ENCODE assay signal across 19 cellular contexts in the genomic region with DNA sequence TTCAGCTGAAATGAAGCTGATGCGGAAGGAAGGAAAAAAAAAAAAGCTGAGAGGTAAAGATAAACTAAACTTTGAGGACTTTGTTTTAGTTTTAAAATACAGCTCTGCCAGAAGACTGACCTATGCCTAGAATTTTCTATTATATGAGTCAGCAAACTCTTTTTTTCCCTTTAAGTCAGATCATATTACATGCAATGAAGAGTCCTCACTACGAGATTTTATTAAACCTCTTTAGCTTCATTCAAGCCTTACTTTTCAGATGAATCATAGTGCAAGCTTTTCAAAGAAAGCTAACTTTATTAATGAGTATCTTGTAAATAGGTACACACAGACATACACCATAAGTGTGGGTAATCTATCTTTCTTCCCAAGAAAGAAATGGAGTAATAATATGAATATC. TPM values are rescaled to one million over a fixed set of nuclear protein-coding genes. Genes with fewer than 3 reads are reported as not detected.
"Had no signal": no experiment of that assay in that cellular context is flagged by ENCODE, and none has a peak within 500 bp of the region (broad histone marks: within the 10 kb centered on the region; RNA-seq: fewer than 3 reads in every experiment).

No MANE protein-coding gene starts in this region.

- H3K36me3 Mint-ChIP-seq: activated naive CD4-positive, alpha-beta T cell treated with anti-CD3 and anti-CD28 coated beads, Interleukin-2, amount 10 ng/mL, durations not matched to agents 7 days and 5 days; stimulated activated effector memory CD8-positive, alpha-beta T cell treated with anti-CD3 and anti-CD28 coated beads, Interleukin-12 subunit alpha, Interleukin-12 subunit beta, amount 100 ng/mL, for 72 hours had no signal

- FAIRE-seq: small intestine had no signal

- H3K4me1 Mint-ChIP-seq: activated naive CD4-positive, alpha-beta T cell treated with anti-CD3 and anti-CD28 coated beads, Interleukin-2, amount 10 ng/mL, durations not matched to agents 7 days and 5 days; naive B cell; stimulated activated effector memory CD8-positive, alpha-beta T cell treated with anti-CD3 and anti-CD28 coated beads, Interleukin-12 subunit alpha, Interleukin-12 subunit beta, amount 100 ng/mL, for 72 hours had no signal

- H3K27me3 Mint-ChIP-seq: activated naive CD4-positive, alpha-beta T cell treated with anti-CD3 and anti-CD28 coated beads, Interleukin-2, amount 10 ng/mL, durations not matched to agents 7 days and 5 days; naive B cell had no signal

- H3K4me1 ChIP-seq: body of pancreas, heart right ventricle, tibial artery had no signal

- H3K27ac Mint-ChIP-seq: activated naive CD4-positive, alpha-beta T cell treated with anti-CD3 and anti-CD28 coated beads, Interleukin-2, amount 10 ng/mL, durations not matched to agents 7 days and 5 days; activated T-helper 2 cell treated with anti-CD3 and anti-CD28 coated beads, Interferon-gamma antibody, Interleukin-2, Interleukin-4, amounts not matched to agents 10 μg/mL and 5 μg/mL and 100 μg/mL, durations not matched to agents 14 hours and 24 hours and 36 hours; naive B cell; stimulated activated effector memory CD8-positive, alpha-beta T cell treated with anti-CD3 and anti-CD28 coated beads, Interleukin-12 subunit alpha, Interleukin-12 subunit beta, amount 100 ng/mL, for 72 hours had no signal

- H3K4me3 Mint-ChIP-seq: activated naive CD4-positive, alpha-beta T cell treated with anti-CD3 and anti-CD28 coated beads, Interleukin-2, amount 10 ng/mL, durations not matched to agents 7 days and 5 days; naive B cell; stimulated activated effector memory CD8-positive, alpha-beta T cell treated with anti-CD3 and anti-CD28 coated beads, Interleukin-12 subunit alpha, Interleukin-12 subunit beta, amount 100 ng/mL, for 72 hours had no signal

- H3K27ac ChIP-seq: body of pancreas, heart right ventricle, tibial artery had no signal

- H3K9me3 ChIP-seq: tibial artery had no signal

- H3K36me3 ChIP-seq: heart right ventricle, tibial artery had no signal

- DNase-seq: activated CD4-positive, alpha-beta T cell treated with anti-CD3 and anti-CD28 coated beads, Interleukin-2, amount 50 U/mL, for 1 hour; activated naive CD4-positive, alpha-beta T cell treated with anti-CD3 and anti-CD28 coated beads, Interleukin-2, amount 10 ng/mL, durations not matched to agents 7 days and 5 days; body of pancreas; heart right ventricle; midbrain; naive B cell; posterior cingulate gyrus; right cardiac atrium; small intestine; tibial artery had no signal

- H3K4me3 ChIP-seq: body of pancreas, heart right ventricle, tibial artery had no signal

- H3K27me3 ChIP-seq: body of pancreas, heart right ventricle, tibial artery had no signal

- ATAC-seq: body of pancreas; heart right ventricle; right cardiac atrium; stimulated activated effector memory CD8-positive, alpha-beta T cell treated with anti-CD3 and anti-CD28 coated beads, Interleukin-12 subunit alpha, Interleukin-12 subunit beta, amount 100 ng/mL, for 72 hours had no signal

RNA-seq across cellular contexts. Expression of gene FSCB, which starts 57.8 kb away (rescaled TPM):
- total RNA-seq: activated T-helper 2 cell treated with anti-CD3 and anti-CD28 coated beads, Interferon-gamma antibody, Interleukin-2, Interleukin-4, amounts not matched to agents 10 μg/mL and 5 μg/mL and 100 μg/mL, durations not matched to agents 14 hours and 24 hours and 36 hours; chondrocyte; dermis microvascular lymphatic vessel endothelial cell; frontal cortex; heart right ventricle; liver; right cardiac atrium; T-helper 1 cell treated with Interleukin-12 subunit alpha and Interleukin-12 subunit beta and Interleukin-4 antibody, amounts not matched to agents 30 ng/mL and 1 ng/mL, for 36 hours had no signal
- polyA plus RNA-seq: adipose tissue, esophagus, heart right ventricle, liver, right cardiac atrium, small intestine had no signal
